19 cellular contexts compared by ENCODE assay signal in genomic region chr18:79375441-79375840, GRCh38.
"Had no signal": no experiment of that assay in that cellular context is flagged by ENCODE, and none has a peak within 500 bp of the region (broad histone marks: within the 10 kb centered on the region; RNA-seq: fewer than 3 reads in every experiment).

No MANE protein-coding gene starts in this region.

- H3K4me3 Mint-ChIP-seq: natural killer cell treated with Interleukin-12 subunit alpha and Interleukin-12 subunit beta and Interleukin-15 and Interleukin-18, amount 100 ng/mL, for 72 hours; stimulated activated naive B cell treated with anti-CD40 and anti-IgM and Interleukin-4, amounts not matched to agents 10 μg/mL and 1 μg/mL and 100 μg/mL, for 72 hours; stimulated activated naive CD8-positive, alpha-beta T cell treated with anti-CD3 and anti-CD28 coated beads, Interleukin-15, amount 100 ng/mL, for 72 hours had no signal

- FAIRE-seq: endometrium, frontal cortex, islet of Langerhans had no signal

- ATAC-seq: esophagus mucosa; heart left ventricle; left lobe of liver; natural killer cell treated with Interleukin-12 subunit alpha and Interleukin-12 subunit beta and Interleukin-15 and Interleukin-18, amount 100 ng/mL, for 72 hours; stimulated activated naive CD8-positive, alpha-beta T cell treated with anti-CD3 and anti-CD28 coated beads, Interleukin-15, amount 100 ng/mL, for 72 hours had no signal

- H3K9me3 Mint-ChIP-seq: natural killer cell treated with Interleukin-12 subunit alpha and Interleukin-12 subunit beta and Interleukin-15 and Interleukin-18, amount 100 ng/mL, for 72 hours; neural progenitor cell; stimulated activated naive B cell treated with anti-CD40 and anti-IgM and Interleukin-4, amounts not matched to agents 10 μg/mL and 1 μg/mL and 100 μg/mL, for 72 hours; stimulated activated naive CD8-positive, alpha-beta T cell treated with anti-CD3 and anti-CD28 coated beads, Interleukin-15, amount 100 ng/mL, for 72 hours had no signal

- H3K27ac Mint-ChIP-seq: natural killer cell treated with Interleukin-12 subunit alpha and Interleukin-12 subunit beta and Interleukin-15 and Interleukin-18, amount 100 ng/mL, for 72 hours; neural progenitor cell had no signal

- H3K27me3 Mint-ChIP-seq: natural killer cell treated with Interleukin-12 subunit alpha and Interleukin-12 subunit beta and Interleukin-15 and Interleukin-18, amount 100 ng/mL, for 72 hours; stimulated activated naive B cell treated with anti-CD40 and anti-IgM and Interleukin-4, amounts not matched to agents 10 μg/mL and 1 μg/mL and 100 μg/mL, for 72 hours; stimulated activated naive CD8-positive, alpha-beta T cell treated with anti-CD3 and anti-CD28 coated beads, Interleukin-15, amount 100 ng/mL, for 72 hours had no signal

- DNase-seq: cortex of kidney; effector CD8-positive, alpha-beta T cell; hypothalamus; mammary epithelial cell; mucosa of descending colon; nucleus accumbens; ovary; stimulated activated CD4-positive, alpha-beta T cell treated with anti-CD3 and anti-CD28 coated beads, Interleukin-4, amount 100 ng/mL, for 24 hours; stimulated activated naive CD8-positive, alpha-beta T cell treated with anti-CD3 and anti-CD28 coated beads, Interleukin-15, amount 100 ng/mL, for 72 hours; trophoblast cell had no signal
